Comparison of ENCODE assay signal across 28 cellular contexts in genomic region chr5:74290634-74291033, GRCh38.
DNase-seq lines count a peak whose midpoint lies in the region; ATAC-seq, FAIRE-seq and TF ChIP-seq lines count a peak whose summit lies in the region.
"Had no signal": no experiment of that assay in that cellular context is flagged by ENCODE, and none has a peak within 500 bp of the region (broad histone marks: within the 10 kb centered on the region; RNA-seq: fewer than 3 reads in every experiment).

No MANE protein-coding gene starts in this region.

- H3K4me1 Mint-ChIP-seq in CD8-positive, alpha-beta T cell (ENCODE audit: low read depth): no peaks in the 10 kb centered on the region
- H3K4me1 Mint-ChIP-seq: activated T-helper 17 cell treated with anti-CD3 and anti-CD28 coated beads, Interleukin-2, amount 50 U/mL, for 72 hours; CD4-positive, CD25-positive, alpha-beta regulatory T cell; central memory CD8-positive, alpha-beta T cell; WTC11 had no signal

- no peak for FAIRE-seq in small intestine (lab: Jason Lieb, UNC)

- no peaks in the 10 kb centered on the region for H3K36me3 ChIP-seq in small intestine (ENCODE audit: control insufficient read depth in 2 of 2, insufficient read depth in 2 of 2, low read length in 2 of 2)
- H3K36me3 ChIP-seq in CD8-positive, alpha-beta T cell (ENCODE audit: insufficient read depth, low read length): no peaks in the 10 kb centered on the region
- H3K36me3 ChIP-seq: heart right ventricle, left lung, neural progenitor cell, prostate gland had no signal

- H3K4me3 ChIP-seq in small intestine (ENCODE audit: low read depth in 1 of 2, low read length in 2 of 2): no peak overlapping the region
- no peak overlapping the region for H3K4me3 ChIP-seq in CD8-positive, alpha-beta T cell (ENCODE audit: low read depth, low read length)
- H3K4me3 ChIP-seq: dorsolateral prefrontal cortex, heart right ventricle, left lung, neural progenitor cell, prostate gland had no signal

- ATAC-seq in left lobe of liver (peak; percentile 42), GM21367 (IDR thresholded peaks at IDR 0.05; ENCODE audit: unreplicated experiment) (no peak)
- no peak for ATAC-seq in CD8-positive, alpha-beta T cell
- ATAC-seq: activated T-helper 17 cell treated with anti-CD3 and anti-CD28 coated beads, Interleukin-2, amount 50 U/mL, for 72 hours; heart right ventricle; left lung; WTC11 had no signal

- H3K27me3 ChIP-seq in small intestine (ENCODE audit: control insufficient read depth in 2 of 2, insufficient read depth in 2 of 2, low read length in 2 of 2): no peaks in the 10 kb centered on the region
- peaks cover 5% of the 10 kb centered on the region for H3K27me3 ChIP-seq in CD8-positive, alpha-beta T cell (ENCODE audit: insufficient read depth, low read length)
- H3K27me3 ChIP-seq: dorsolateral prefrontal cortex, heart right ventricle, left lung, neural progenitor cell had no signal

- POLR2A ChIA-PET in CD8-positive, alpha-beta T cell (lab: Charles Lee): no interaction called here

- H3K27me3 Mint-ChIP-seq in CD8-positive, alpha-beta T cell (ENCODE audit: low read depth): peaks cover 5% of the 10 kb centered on the region

- CTCF ChIA-PET in CD8-positive, alpha-beta T cell (lab: Charles Lee): no interaction called here

- no peak overlapping the region for H3K27ac ChIP-seq in small intestine (ENCODE audit: low read depth in 1 of 2, low read length in 1 of 2)
- no peak overlapping the region for H3K27ac ChIP-seq in CD8-positive, alpha-beta T cell (ENCODE audit: low read depth, low read length)
- H3K27ac ChIP-seq: KMS-11, left lung, neural progenitor cell, prostate gland had no signal

- H3K9me3 ChIP-seq in small intestine (ENCODE audit: control insufficient read depth, low read depth): no peaks in the 10 kb centered on the region
- H3K9me3 ChIP-seq in CD8-positive, alpha-beta T cell (ENCODE audit: low read length): no peaks in the 10 kb centered on the region
- H3K9me3 ChIP-seq: heart right ventricle, left lung, prostate gland had no signal

- no peak overlapping the region for H3K27ac Mint-ChIP-seq in CD8-positive, alpha-beta T cell
- H3K27ac Mint-ChIP-seq: activated naive CD8-positive, alpha-beta T cell; activated T-helper 17 cell treated with anti-CD3 and anti-CD28 coated beads, Interleukin-2, amount 50 U/mL, for 72 hours; CD4-positive, CD25-positive, alpha-beta regulatory T cell; mesothelial cell of epicardium; neural progenitor cell; WTC11 had no signal

- no peak overlapping the region for H3K4me3 Mint-ChIP-seq in CD8-positive, alpha-beta T cell
- H3K4me3 Mint-ChIP-seq: activated naive CD8-positive, alpha-beta T cell; activated T-helper 17 cell treated with anti-CD3 and anti-CD28 coated beads, Interleukin-2, amount 50 U/mL, for 72 hours; CD4-positive, CD25-positive, alpha-beta regulatory T cell; central memory CD8-positive, alpha-beta T cell; mesothelial cell of epicardium; neural progenitor cell; WTC11 had no signal

- peak; percentile 15 for DNase-seq in NCI-H146 (lab: John Stamatoyannopoulos, UW)
- no peak for DNase-seq in NCI-H146 treated with DMSO at 0.1 percent for 48 hours (lab: John Stamatoyannopoulos, UW; ENCODE audit: unreplicated experiment)
- peak; percentile 2 for DNase-seq in SW480 (ENCODE audit: low spot score)
- no peak for DNase-seq in left lobe of liver (ENCODE audit: low spot score)
- peak; percentile 22 for DNase-seq in small intestine
- DNase-seq in CD8-positive, alpha-beta T cell: no peak
- DNase-seq in ureter (ENCODE audit: low spot score): no peak
- DNase-seq: 8988T; activated CD4-positive, alpha-beta T cell treated with anti-CD3 and anti-CD28 coated beads, Interleukin-2, amount 50 U/mL, for 1 hour; CD4-positive, CD25-positive, alpha-beta regulatory T cell; DMS 273 treated with DMSO at 0.1 percent for 48 hours; dorsolateral prefrontal cortex; GF-D8; heart right ventricle; left lung; NCI-H1436 treated with DMSO at 0.1 percent for 48 hours; NCI-H526 treated with DMSO at 0.1 percent for 48 hours; stimulated activated CD4-positive, alpha-beta T cell treated with anti-CD3 and anti-CD28 coated beads, Interleukin-1b, Interleukin-23, amount 100 ng/mL, for 48 hours; trophoblast cell had no signal

- peaks cover 0 to 3% of the 10 kb centered on the region in 2 donors for H3K4me1 ChIP-seq in small intestine (ENCODE audit: control insufficient read depth in 2 of 2, insufficient read depth in 1 of 2, low read depth in 1 of 2, low read length in 1 of 2)
- H3K4me1 ChIP-seq in CD8-positive, alpha-beta T cell (ENCODE audit: insufficient read depth, low read length): no peaks in the 10 kb centered on the region
- H3K4me1 ChIP-seq: prostate gland had no signal

- no peaks in the 10 kb centered on the region for H3K9me3 Mint-ChIP-seq in CD8-positive, alpha-beta T cell
- H3K9me3 Mint-ChIP-seq: activated T-helper 17 cell treated with anti-CD3 and anti-CD28 coated beads, Interleukin-2, amount 50 U/mL, for 72 hours; CD4-positive, CD25-positive, alpha-beta regulatory T cell; central memory CD8-positive, alpha-beta T cell; mesothelial cell of epicardium; neural progenitor cell; WTC11 had no signal

- TF ChIP-seq CTCF in CD8-positive, alpha-beta T cell (IDR thresholded peaks at IDR 0.05): no peak

- no peaks in the 10 kb centered on the region for H3K36me3 Mint-ChIP-seq in CD8-positive, alpha-beta T cell
- H3K36me3 Mint-ChIP-seq: activated naive CD8-positive, alpha-beta T cell; CD4-positive, CD25-positive, alpha-beta regulatory T cell; mesothelial cell of epicardium; neural progenitor cell; WTC11 had no signal

- WGBS in small intestine, 3 donors: 62 to 84% (median 81%) methylated on average over 1 of the region's 1 CpG

- intact Hi-C loops in CD8-positive, alpha-beta T cell (cut with DNase I, micrococcal nuclease): no loop called here

Comparison
In these comparisons a context has a peak if more than half of its experiments do, and no peak if none do; other contexts are left out.
1. DNase-seq: peak in NCI-H146 (single experiment), SW480 (single experiment) and small intestine (single experiment); none in NCI-H146 treated with DMSO at 0.1 percent for 48 hours (single experiment), left lobe of liver (single experiment), CD8-positive, alpha-beta T cell (0 of 7) and ureter (single experiment).